In the genomic region with DNA sequence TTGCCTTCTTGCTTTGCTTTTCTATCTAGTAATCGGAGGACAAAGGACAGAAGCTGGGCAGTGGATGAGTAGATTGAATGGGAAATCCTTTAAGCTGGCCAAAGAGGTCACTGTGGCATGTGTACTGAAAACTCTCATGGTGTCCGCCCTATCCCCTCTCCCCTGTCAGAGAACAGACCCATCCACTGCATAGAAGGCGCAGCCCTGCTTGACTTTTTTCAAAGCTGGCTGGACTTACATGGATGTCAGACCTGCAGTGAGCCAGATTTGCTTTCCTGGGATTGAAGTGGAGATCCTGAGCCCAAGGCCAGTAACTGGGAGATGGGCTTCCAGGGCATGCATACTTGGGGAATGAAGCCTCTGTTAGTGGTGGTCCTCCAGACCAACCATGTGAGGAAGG, we compare ENCODE assay signal across 22 cellular contexts.
"Had no signal": no experiment of that assay in that cellular context is flagged by ENCODE, and none has a peak within 500 bp of the region (broad histone marks: within the 10 kb centered on the region; RNA-seq: fewer than 3 reads in every experiment).

No MANE protein-coding gene starts in this region.

- H3K36me3 ChIP-seq: sigmoid colon, spleen, suprapubic skin, thyroid gland, vagina had no signal

- H3K9me3 Mint-ChIP-seq: dendritic cell treated with granulocyte-macrophage colony-stimulating factor and Interleukin-4, amounts not matched to agents 40 ng/mL and 50 ng/mL, for 4 days; effector memory CD8-positive, alpha-beta T cell; memory B cell; natural killer cell; stimulated activated memory B cell treated with anti-CD40 and anti-IgM and Interleukin-4, amounts not matched to agents 10 μg/mL and 1 μg/mL and 100 μg/mL, for 72 hours; stimulated activated naive CD8-positive, alpha-beta T cell treated with anti-CD3 and anti-CD28 coated beads, Interleukin-15, Interleukin-2, amounts not matched to agents 100 ng/mL and 50 ng/mL, for 24 hours had no signal

- H3K36me3 Mint-ChIP-seq: memory B cell; natural killer cell; stimulated activated memory B cell treated with anti-CD40 and anti-IgM and Interleukin-4, amounts not matched to agents 10 μg/mL and 1 μg/mL and 100 μg/mL, for 72 hours had no signal

- H3K4me1 ChIP-seq: parathyroid adenoma, sigmoid colon, spleen, suprapubic skin, thyroid gland, vagina had no signal

- FAIRE-seq: colon, endometrium, frontal cortex, kidney had no signal

- H3K4me1 Mint-ChIP-seq: memory B cell; natural killer cell; stimulated activated memory B cell treated with anti-CD40 and anti-IgM and Interleukin-4, amounts not matched to agents 10 μg/mL and 1 μg/mL and 100 μg/mL, for 72 hours had no signal

- H3K79me2 ChIP-seq: parathyroid adenoma had no signal

- H3K27ac Mint-ChIP-seq: dendritic cell treated with granulocyte-macrophage colony-stimulating factor and Interleukin-4, amounts not matched to agents 40 ng/mL and 50 ng/mL, for 4 days; effector memory CD8-positive, alpha-beta T cell; memory B cell; natural killer cell; progenitor cell of endocrine pancreas; stimulated activated memory B cell treated with anti-CD40 and anti-IgM and Interleukin-4, amounts not matched to agents 10 μg/mL and 1 μg/mL and 100 μg/mL, for 72 hours; stimulated activated naive CD8-positive, alpha-beta T cell treated with anti-CD3 and anti-CD28 coated beads, Interleukin-15, Interleukin-2, amounts not matched to agents 100 ng/mL and 50 ng/mL, for 24 hours had no signal

- H3K9ac ChIP-seq: parathyroid adenoma had no signal

- H3K4me3 Mint-ChIP-seq: dendritic cell treated with granulocyte-macrophage colony-stimulating factor and Interleukin-4, amounts not matched to agents 40 ng/mL and 50 ng/mL, for 4 days; effector memory CD8-positive, alpha-beta T cell; memory B cell; natural killer cell; stimulated activated memory B cell treated with anti-CD40 and anti-IgM and Interleukin-4, amounts not matched to agents 10 μg/mL and 1 μg/mL and 100 μg/mL, for 72 hours; stimulated activated naive CD8-positive, alpha-beta T cell treated with anti-CD3 and anti-CD28 coated beads, Interleukin-15, Interleukin-2, amounts not matched to agents 100 ng/mL and 50 ng/mL, for 24 hours had no signal

- H3K4me3 ChIP-seq: lung, sigmoid colon, spleen, suprapubic skin, thyroid gland, vagina had no signal

- H2AFZ ChIP-seq: parathyroid adenoma had no signal

- H3K27me3 Mint-ChIP-seq: dendritic cell treated with granulocyte-macrophage colony-stimulating factor and Interleukin-4, amounts not matched to agents 40 ng/mL and 50 ng/mL, for 4 days; progenitor cell of endocrine pancreas; stimulated activated memory B cell treated with anti-CD40 and anti-IgM and Interleukin-4, amounts not matched to agents 10 μg/mL and 1 μg/mL and 100 μg/mL, for 72 hours; stimulated activated naive CD8-positive, alpha-beta T cell treated with anti-CD3 and anti-CD28 coated beads, Interleukin-15, Interleukin-2, amounts not matched to agents 100 ng/mL and 50 ng/mL, for 24 hours had no signal

- H3K27ac ChIP-seq: parathyroid adenoma, sigmoid colon, spleen, suprapubic skin, thyroid gland, vagina had no signal

- H3K9me3 ChIP-seq: sigmoid colon, spleen, suprapubic skin, thyroid gland, vagina had no signal

- H3K27me3 ChIP-seq: sigmoid colon, spleen, suprapubic skin, thyroid gland, vagina had no signal

- DNase-seq: effector memory CD8-positive, alpha-beta T cell; erythroblast; kidney; natural killer cell; right cardiac atrium; sigmoid colon; spleen; stimulated activated CD4-positive, alpha-beta T cell treated with anti-CD3 and anti-CD28 coated beads, Interleukin-4, amount 100 ng/mL, for 4 hours; thyroid gland; trophoblast cell had no signal
